ENCODE assay signal across 1 cellular context in the genomic region with DNA sequence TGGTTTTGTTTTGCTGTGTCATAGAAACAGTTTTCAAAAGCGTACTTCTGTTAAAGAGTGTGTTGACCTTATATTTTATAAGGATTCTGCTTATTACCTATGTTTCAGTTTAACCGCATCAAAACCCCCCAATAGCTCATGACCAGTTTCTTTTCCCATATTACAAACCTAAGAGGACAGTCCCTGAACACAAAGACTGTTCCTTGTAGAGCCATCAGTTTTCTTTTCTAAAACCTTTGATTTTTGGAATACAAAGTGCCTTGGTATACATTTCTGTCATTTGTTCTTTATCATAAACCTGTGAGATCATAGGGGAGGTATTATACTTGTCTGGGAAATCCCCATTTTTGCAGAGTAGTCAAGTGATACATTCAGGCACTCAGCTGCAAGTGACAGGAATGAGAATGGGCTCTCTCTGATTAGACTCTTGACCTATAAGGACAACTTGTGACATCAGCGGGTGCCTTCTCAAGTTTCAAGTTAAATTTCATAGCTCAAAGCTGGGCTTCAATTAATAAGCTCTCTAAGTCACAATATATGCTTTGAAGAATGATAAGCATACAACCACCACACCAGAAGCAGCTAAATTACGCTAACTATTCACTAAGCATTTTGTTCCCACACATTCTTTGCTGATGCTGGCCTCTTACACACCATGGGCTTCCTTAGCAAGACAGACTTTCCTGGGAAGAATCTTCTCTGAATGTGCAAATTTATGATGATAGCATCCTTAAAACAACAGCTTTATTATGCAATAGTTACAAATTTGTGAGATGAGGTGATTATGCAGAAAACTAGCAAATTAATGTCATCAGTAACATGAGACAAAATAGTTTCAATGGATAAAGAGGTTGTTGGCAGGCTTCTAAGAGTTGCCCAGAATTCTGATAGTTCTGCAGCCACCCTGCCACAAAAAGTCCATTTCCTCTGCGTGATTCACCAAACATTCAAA.
TF ChIP-seq lines count a peak whose summit lies in the region.

No MANE protein-coding gene starts in this region.

TF ChIP-seq in GM12878, 131 proteins besides CTCF, POLR2A, EP300 and RAD21 (continued from another document and continues in another):
- TF ChIP-seq, protein P1, sequence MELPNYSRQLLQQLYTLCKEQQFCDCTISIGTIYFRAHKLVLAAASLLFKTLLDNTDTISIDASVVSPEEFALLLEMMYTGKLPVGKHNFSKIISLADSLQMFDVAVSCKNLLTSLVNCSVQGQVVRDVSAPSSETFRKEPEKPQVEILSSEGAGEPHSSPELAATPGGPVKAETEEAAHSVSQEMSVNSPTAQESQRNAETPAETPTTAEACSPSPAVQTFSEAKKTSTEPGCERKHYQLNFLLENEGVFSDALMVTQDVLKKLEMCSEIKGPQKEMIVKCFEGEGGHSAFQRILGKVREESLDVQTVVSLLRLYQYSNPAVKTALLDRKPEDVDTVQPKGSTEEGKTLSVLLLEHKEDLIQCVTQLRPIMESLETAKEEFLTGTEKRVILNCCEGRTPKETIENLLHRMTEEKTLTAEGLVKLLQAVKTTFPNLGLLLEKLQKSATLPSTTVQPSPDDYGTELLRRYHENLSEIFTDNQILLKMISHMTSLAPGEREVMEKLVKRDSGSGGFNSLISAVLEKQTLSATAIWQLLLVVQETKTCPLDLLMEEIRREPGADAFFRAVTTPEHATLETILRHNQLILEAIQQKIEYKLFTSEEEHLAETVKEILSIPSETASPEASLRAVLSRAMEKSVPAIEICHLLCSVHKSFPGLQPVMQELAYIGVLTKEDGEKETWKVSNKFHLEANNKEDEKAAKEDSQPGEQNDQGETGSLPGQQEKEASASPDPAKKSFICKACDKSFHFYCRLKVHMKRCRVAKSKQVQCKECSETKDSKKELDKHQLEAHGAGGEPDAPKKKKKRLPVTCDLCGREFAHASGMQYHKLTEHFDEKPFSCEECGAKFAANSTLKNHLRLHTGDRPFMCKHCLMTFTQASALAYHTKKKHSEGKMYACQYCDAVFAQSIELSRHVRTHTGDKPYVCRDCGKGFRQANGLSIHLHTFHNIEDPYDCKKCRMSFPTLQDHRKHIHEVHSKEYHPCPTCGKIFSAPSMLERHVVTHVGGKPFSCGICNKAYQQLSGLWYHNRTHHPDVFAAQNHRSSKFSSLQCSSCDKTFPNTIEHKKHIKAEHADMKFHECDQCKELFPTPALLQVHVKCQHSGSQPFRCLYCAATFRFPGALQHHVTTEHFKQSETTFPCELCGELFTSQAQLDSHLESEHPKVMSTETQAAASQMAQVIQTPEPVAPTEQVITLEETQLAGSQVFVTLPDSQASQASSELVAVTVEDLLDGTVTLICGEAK (IDR thresholded peaks at IDR 0.05; ENCODE audit: borderline replicate concordance), result peak; percentile 60; the same call in 1 of the 2 replicates
- TF ChIP-seq, protein P2, sequence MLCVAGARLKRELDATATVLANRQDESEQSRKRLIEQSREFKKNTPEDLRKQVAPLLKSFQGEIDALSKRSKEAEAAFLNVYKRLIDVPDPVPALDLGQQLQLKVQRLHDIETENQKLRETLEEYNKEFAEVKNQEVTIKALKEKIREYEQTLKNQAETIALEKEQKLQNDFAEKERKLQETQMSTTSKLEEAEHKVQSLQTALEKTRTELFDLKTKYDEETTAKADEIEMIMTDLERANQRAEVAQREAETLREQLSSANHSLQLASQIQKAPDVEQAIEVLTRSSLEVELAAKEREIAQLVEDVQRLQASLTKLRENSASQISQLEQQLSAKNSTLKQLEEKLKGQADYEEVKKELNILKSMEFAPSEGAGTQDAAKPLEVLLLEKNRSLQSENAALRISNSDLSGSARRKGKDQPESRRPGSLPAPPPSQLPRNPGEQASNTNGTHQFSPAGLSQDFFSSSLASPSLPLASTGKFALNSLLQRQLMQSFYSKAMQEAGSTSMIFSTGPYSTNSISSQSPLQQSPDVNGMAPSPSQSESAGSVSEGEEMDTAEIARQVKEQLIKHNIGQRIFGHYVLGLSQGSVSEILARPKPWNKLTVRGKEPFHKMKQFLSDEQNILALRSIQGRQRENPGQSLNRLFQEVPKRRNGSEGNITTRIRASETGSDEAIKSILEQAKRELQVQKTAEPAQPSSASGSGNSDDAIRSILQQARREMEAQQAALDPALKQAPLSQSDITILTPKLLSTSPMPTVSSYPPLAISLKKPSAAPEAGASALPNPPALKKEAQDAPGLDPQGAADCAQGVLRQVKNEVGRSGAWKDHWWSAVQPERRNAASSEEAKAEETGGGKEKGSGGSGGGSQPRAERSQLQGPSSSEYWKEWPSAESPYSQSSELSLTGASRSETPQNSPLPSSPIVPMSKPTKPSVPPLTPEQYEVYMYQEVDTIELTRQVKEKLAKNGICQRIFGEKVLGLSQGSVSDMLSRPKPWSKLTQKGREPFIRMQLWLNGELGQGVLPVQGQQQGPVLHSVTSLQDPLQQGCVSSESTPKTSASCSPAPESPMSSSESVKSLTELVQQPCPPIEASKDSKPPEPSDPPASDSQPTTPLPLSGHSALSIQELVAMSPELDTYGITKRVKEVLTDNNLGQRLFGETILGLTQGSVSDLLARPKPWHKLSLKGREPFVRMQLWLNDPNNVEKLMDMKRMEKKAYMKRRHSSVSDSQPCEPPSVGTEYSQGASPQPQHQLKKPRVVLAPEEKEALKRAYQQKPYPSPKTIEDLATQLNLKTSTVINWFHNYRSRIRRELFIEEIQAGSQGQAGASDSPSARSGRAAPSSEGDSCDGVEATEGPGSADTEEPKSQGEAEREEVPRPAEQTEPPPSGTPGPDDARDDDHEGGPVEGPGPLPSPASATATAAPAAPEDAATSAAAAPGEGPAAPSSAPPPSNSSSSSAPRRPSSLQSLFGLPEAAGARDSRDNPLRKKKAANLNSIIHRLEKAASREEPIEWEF (IDR thresholded peaks at IDR 0.05; ENCODE audit: insufficient replicate concordance, low read depth, low read length), result no peak
- TF ChIP-seq SMAD5 (IDR thresholded peaks at IDR 0.05; ENCODE audit: low read depth) (no peak), BCL11A (IDR thresholded peaks at IDR 0.05; ENCODE audit: low read depth, low read length) (0 out of 2 replicates have a peak, but pooled peaks have one; percentile 15), SP1 (IDR thresholded peaks at IDR 0.05; ENCODE audit: low read depth, low read length) (no peak), MTA2 (IDR thresholded peaks at IDR 0.05; ENCODE audit: low read depth) (peak; percentile 92), IKZF2 (IDR thresholded peaks at IDR 0.05) (peak; percentile 93 to 94), RB1 (IDR thresholded peaks at IDR 0.05; ENCODE audit: borderline replicate concordance) (no peak), ZBED1 (IDR thresholded peaks at IDR 0.05; ENCODE audit: borderline replicate concordance) (peak; percentile 66), EZH2 (IDR thresholded peaks at IDR 0.05; ENCODE audit: borderline replicate concordance, control insufficient read depth, low read depth, low read length) (no peak), SMARCA5 (IDR thresholded peaks at IDR 0.05) (no peak), JUNB (IDR thresholded peaks at IDR 0.05) (peak; percentile 82), MYB (IDR thresholded peaks at IDR 0.05; ENCODE audit: borderline replicate concordance, low read depth, low read length) (peak; percentile 87), WRNIP1 (IDR thresholded peaks at IDR 0.05; ENCODE audit: borderline replicate concordance, low read depth, low read length) (no peak), HDAC2 (IDR thresholded peaks at IDR 0.05) (no peak), IKZF1 (conservative IDR thresholded peaks at IDR 0.05) (peak; percentile 72; the same call in 1 of the 2 replicates), SMAD1 (IDR thresholded peaks at IDR 0.05; ENCODE audit: low read depth, partially characterized antibody) (no peak), ZNF687 (IDR thresholded peaks at IDR 0.05) (peak; percentile 58), ZNF592 (IDR thresholded peaks at IDR 0.05) (peak; percentile 22; the same call in 1 of the 2 replicates), PAX8 (IDR thresholded peaks at IDR 0.05) (no peak), RBBP5 (conservative IDR thresholded peaks at IDR 0.05) (no peak), BACH1 (IDR thresholded peaks at IDR 0.05; ENCODE audit: borderline replicate concordance) (no peak), ATF3 (IDR thresholded peaks at IDR 0.05; ENCODE audit: borderline replicate concordance, extremely low read depth, low read depth, low read length) (no peak), CREB1 (IDR thresholded peaks at IDR 0.05; ENCODE audit: low read depth) (peak; percentile 79), EED (IDR thresholded peaks at IDR 0.05; ENCODE audit: low read depth) (peak; percentile 76), YY1 (IDR thresholded peaks at IDR 0.05; ENCODE audit: low read depth, low read length) (no peak), RELA (IDR thresholded peaks at IDR 0.05; ENCODE audit: borderline replicate concordance, partially characterized antibody) (peak; percentile 44), TCF7 (IDR thresholded peaks at IDR 0.05; ENCODE audit: borderline replicate concordance) (peak; percentile 68; the same call in 1 of the 2 replicates), KAT2A (conservative IDR thresholded peaks at IDR 0.05; ENCODE audit: control insufficient read depth, low read depth, low read length) (no peak)
- TF ChIP-seq, protein P3, sequence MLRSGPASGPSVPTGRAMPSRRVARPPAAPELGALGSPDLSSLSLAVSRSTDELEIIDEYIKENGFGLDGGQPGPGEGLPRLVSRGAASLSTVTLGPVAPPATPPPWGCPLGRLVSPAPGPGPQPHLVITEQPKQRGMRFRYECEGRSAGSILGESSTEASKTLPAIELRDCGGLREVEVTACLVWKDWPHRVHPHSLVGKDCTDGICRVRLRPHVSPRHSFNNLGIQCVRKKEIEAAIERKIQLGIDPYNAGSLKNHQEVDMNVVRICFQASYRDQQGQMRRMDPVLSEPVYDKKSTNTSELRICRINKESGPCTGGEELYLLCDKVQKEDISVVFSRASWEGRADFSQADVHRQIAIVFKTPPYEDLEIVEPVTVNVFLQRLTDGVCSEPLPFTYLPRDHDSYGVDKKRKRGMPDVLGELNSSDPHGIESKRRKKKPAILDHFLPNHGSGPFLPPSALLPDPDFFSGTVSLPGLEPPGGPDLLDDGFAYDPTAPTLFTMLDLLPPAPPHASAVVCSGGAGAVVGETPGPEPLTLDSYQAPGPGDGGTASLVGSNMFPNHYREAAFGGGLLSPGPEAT (IDR thresholded peaks at IDR 0.05; ENCODE audit: low read depth), result peak; percentile 99
- TF ChIP-seq, protein P4, sequence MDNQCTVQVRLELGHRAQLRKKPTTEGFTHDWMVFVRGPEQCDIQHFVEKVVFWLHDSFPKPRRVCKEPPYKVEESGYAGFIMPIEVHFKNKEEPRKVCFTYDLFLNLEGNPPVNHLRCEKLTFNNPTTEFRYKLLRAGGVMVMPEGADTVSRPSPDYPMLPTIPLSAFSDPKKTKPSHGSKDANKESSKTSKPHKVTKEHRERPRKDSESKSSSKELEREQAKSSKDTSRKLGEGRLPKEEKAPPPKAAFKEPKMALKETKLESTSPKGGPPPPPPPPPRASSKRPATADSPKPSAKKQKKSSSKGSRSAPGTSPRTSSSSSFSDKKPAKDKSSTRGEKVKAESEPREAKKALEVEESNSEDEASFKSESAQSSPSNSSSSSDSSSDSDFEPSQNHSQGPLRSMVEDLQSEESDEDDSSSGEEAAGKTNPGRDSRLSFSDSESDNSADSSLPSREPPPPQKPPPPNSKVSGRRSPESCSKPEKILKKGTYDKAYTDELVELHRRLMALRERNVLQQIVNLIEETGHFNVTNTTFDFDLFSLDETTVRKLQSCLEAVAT (IDR thresholded peaks at IDR 0.05), result peak; percentile 43; the same call in 1 of the 2 replicates
